8 cellular contexts compared by ENCODE assay signal in genomic region chr19:52296400-52296772, GRCh38. TPM values are rescaled to one million over a fixed set of nuclear protein-coding genes. Genes with fewer than 3 reads are reported as not detected.
A peak's percentile ranks its signal among the peaks of the same experiment; 100 is the strongest.
DNase-seq lines count a peak whose midpoint lies in the region; ATAC-seq, FAIRE-seq and TF ChIP-seq lines count a peak whose summit lies in the region.

No MANE protein-coding gene starts in this region.

- DNase-seq in activated naive CD4-positive, alpha-beta T cell treated with anti-CD3 and anti-CD28 coated beads, Interleukin-2, amount 10 ng/mL, durations not matched to agents 7 days and 5 days = no peak
- no peak for DNase-seq in activated naive CD4-positive, alpha-beta T cell treated with Interleukin-2 at 50 U/mL for 16 hours
- DNase-seq in activated CD4-positive, alpha-beta memory T cell treated with anti-CD3 and anti-CD28 coated beads for 36 hours = no peak
- DNase-seq in right atrium auricular region (ENCODE audit: low spot score) (no peak), smooth muscle cell (lab: John Stamatoyannopoulos, UW; ENCODE audit: unreplicated experiment) (no peak), NCI-H345 (lab: John Stamatoyannopoulos, UW) (no peak), urothelium cell line (ENCODE audit: low spot score) (no peak)

- peak overlapping the region; percentile 97 for H3K4me2 ChIP-seq in smooth muscle cell

- TF ChIP-seq CTCF in right atrium auricular region (IDR thresholded peaks at IDR 0.05) = no peak
- no peak for TF ChIP-seq CTCF in smooth muscle cell (IDR thresholded peaks at IDR 0.05; ENCODE audit: borderline replicate concordance, insufficient read depth, poor library complexity, severe bottlenecking)

- intact Hi-C loops in activated CD4-positive, alpha-beta memory T cell treated with anti-CD3 and anti-CD28 coated beads for 36 hours (cut with micrococcal nuclease) = no loop called here

- peaks cover 22% of the 10 kb centered on the region for H3K4me1 Mint-ChIP-seq in activated naive CD4-positive, alpha-beta T cell treated with anti-CD3 and anti-CD28 coated beads, Interleukin-2, amount 10 ng/mL, durations not matched to agents 7 days and 5 days
- H3K4me1 Mint-ChIP-seq in activated CD4-positive, alpha-beta memory T cell treated with anti-CD3 and anti-CD28 coated beads for 36 hours (ENCODE audit: low read depth) = peaks cover 12% of the 10 kb centered on the region

- CTCF ChIA-PET in activated naive CD4-positive, alpha-beta T cell treated with anti-CD3 and anti-CD28 coated beads, Interleukin-2, amount 10 ng/mL, durations not matched to agents 7 days and 5 days (lab: Charles Lee) = no interaction called here
- CTCF ChIA-PET in activated CD4-positive, alpha-beta memory T cell treated with anti-CD3 and anti-CD28 coated beads for 36 hours (lab: Charles Lee) = interaction anchor here (1.0 kb wide), 1 partner anchor 667 kb away, joined by 3 read pairs; no protein-coding TSS in a partner anchor

- ATAC-seq in HG02973 (IDR thresholded peaks at IDR 0.05; ENCODE audit: unreplicated experiment) = no peak

- no peaks in the 10 kb centered on the region for H3K79me2 ChIP-seq in smooth muscle cell (ENCODE audit: low read depth)

- H3K27me3 ChIP-seq in right atrium auricular region (no peaks in the 10 kb centered on the region), smooth muscle cell (ENCODE audit: low read depth) (no peaks in the 10 kb centered on the region)

- peak overlapping the region; percentile 17 for H2AFZ ChIP-seq in smooth muscle cell (ENCODE audit: low read depth)

- H3K9me3 ChIP-seq in right atrium auricular region (peaks cover 0 to 4% of the 10 kb centered on the region in 2 donors), smooth muscle cell (replicated peaks; ENCODE audit: low read depth) (no peaks in the 10 kb centered on the region)

- H3F3A ChIP-seq in smooth muscle cell (ENCODE audit: low read depth) = peaks cover 9% of the 10 kb centered on the region

- no peak for FAIRE-seq in urothelium cell line (lab: Jason Lieb, UNC)

- H3K9me3 Mint-ChIP-seq in activated naive CD4-positive, alpha-beta T cell treated with anti-CD3 and anti-CD28 coated beads, Interleukin-2, amount 10 ng/mL, durations not matched to agents 7 days and 5 days = peaks cover 56% of the 10 kb centered on the region
- peaks cover 51% of the 10 kb centered on the region for H3K9me3 Mint-ChIP-seq in activated CD4-positive, alpha-beta memory T cell treated with anti-CD3 and anti-CD28 coated beads for 36 hours

- H3K4me3 ChIP-seq in right atrium auricular region (peak overlapping the region; percentile 84 to 92), smooth muscle cell (peak overlapping the region; percentile 97)

- peaks cover 4% of the 10 kb centered on the region for H3K27me3 Mint-ChIP-seq in activated naive CD4-positive, alpha-beta T cell treated with anti-CD3 and anti-CD28 coated beads, Interleukin-2, amount 10 ng/mL, durations not matched to agents 7 days and 5 days
- peaks cover 5% of the 10 kb centered on the region for H3K27me3 Mint-ChIP-seq in activated CD4-positive, alpha-beta memory T cell treated with anti-CD3 and anti-CD28 coated beads for 36 hours

- 37% methylated on average over 8 of the region's 8 CpGs for WGBS in smooth muscle cell (ENCODE audit: low lambda C conversion rate)

- peak overlapping the region; percentile 75 to 77 for H3K27ac ChIP-seq in right atrium auricular region
- peak overlapping the region; percentile 25 for H3K27ac ChIP-seq in smooth muscle cell (ENCODE audit: low read depth)

- H3K36me3 ChIP-seq in right atrium auricular region = peaks cover 16% of the 10 kb centered on the region
- peaks cover 5% of the 10 kb centered on the region for H3K36me3 ChIP-seq in smooth muscle cell (ENCODE audit: low read depth)

- peaks cover 68% of the 10 kb centered on the region for H3K36me3 Mint-ChIP-seq in activated naive CD4-positive, alpha-beta T cell treated with anti-CD3 and anti-CD28 coated beads, Interleukin-2, amount 10 ng/mL, durations not matched to agents 7 days and 5 days
- peaks cover 55% of the 10 kb centered on the region for H3K36me3 Mint-ChIP-seq in activated CD4-positive, alpha-beta memory T cell treated with anti-CD3 and anti-CD28 coated beads for 36 hours

- peak overlapping the region; percentile 80 for H3K4me3 Mint-ChIP-seq in activated naive CD4-positive, alpha-beta T cell treated with anti-CD3 and anti-CD28 coated beads, Interleukin-2, amount 10 ng/mL, durations not matched to agents 7 days and 5 days
- H3K4me3 Mint-ChIP-seq in activated CD4-positive, alpha-beta memory T cell treated with anti-CD3 and anti-CD28 coated beads for 36 hours = peak overlapping the region; percentile 59

- peaks cover 0 to 16% of the 10 kb centered on the region in 2 donors for H3K4me1 ChIP-seq in right atrium auricular region
- no peaks in the 10 kb centered on the region for H3K4me1 ChIP-seq in smooth muscle cell (ENCODE audit: low read depth)

- H3K27ac Mint-ChIP-seq in activated naive CD4-positive, alpha-beta T cell treated with anti-CD3 and anti-CD28 coated beads, Interleukin-2, amount 10 ng/mL, durations not matched to agents 7 days and 5 days = peak overlapping the region; percentile 75
- H3K27ac Mint-ChIP-seq in activated CD4-positive, alpha-beta memory T cell treated with anti-CD3 and anti-CD28 coated beads for 36 hours = peak overlapping the region; percentile 33

- H4K20me1 ChIP-seq in smooth muscle cell (ENCODE audit: low read depth) = no peaks in the 10 kb centered on the region

- POLR2A ChIA-PET in activated CD4-positive, alpha-beta memory T cell treated with anti-CD3 and anti-CD28 coated beads for 36 hours (lab: Charles Lee) = no interaction called here

- H3K9ac ChIP-seq in smooth muscle cell (ENCODE audit: low read depth) = no peak overlapping the region

RNA-seq across cellular contexts. Expression of gene ZNF480, which starts 0.6 kb away (rescaled TPM):
- total RNA-seq in activated CD4-positive, alpha-beta memory T cell treated with anti-CD3 and anti-CD28 coated beads for 36 hours = 1 to 10 TPM; 3.4 to 4.1 TPM
- total RNA-seq in right atrium auricular region (1 to 10 TPM; 8.6 to 9.2 TPM), smooth muscle cell (7.4 and 7.5 TPM in 2 replicates)
- polyA plus RNA-seq in smooth muscle cell = 10.7 and 11.0 TPM in 2 replicates

RNA-seq across cellular contexts. Expression of gene ZNF766, which starts 27.0 kb away (rescaled TPM):
- 10 to 100 TPM; 21.6 to 23.2 TPM for total RNA-seq in activated CD4-positive, alpha-beta memory T cell treated with anti-CD3 and anti-CD28 coated beads for 36 hours
- total RNA-seq in right atrium auricular region = 1 to 10 TPM; 4.1 to 5.0 TPM
- 16.2 and 18.7 TPM in 2 replicates for total RNA-seq in smooth muscle cell
- 15.6 and 24.9 TPM in 2 replicates for polyA plus RNA-seq in smooth muscle cell

RNA-seq across cellular contexts. Expression of gene ZNF610, which starts 39.7 kb away (rescaled TPM):
- total RNA-seq in activated CD4-positive, alpha-beta memory T cell treated with anti-CD3 and anti-CD28 coated beads for 36 hours = 1 to 10 TPM; 1.7 to 2.1 TPM
- total RNA-seq in right atrium auricular region = 1 to 10 TPM; 1.9 to 7.1 TPM
- total RNA-seq in smooth muscle cell = 6.0 and 16.0 TPM in 2 replicates
- polyA plus RNA-seq in smooth muscle cell = 3.3 and 3.7 TPM in 2 replicates
